ENCODE assay signal across 15 cellular contexts in the genomic region with DNA sequence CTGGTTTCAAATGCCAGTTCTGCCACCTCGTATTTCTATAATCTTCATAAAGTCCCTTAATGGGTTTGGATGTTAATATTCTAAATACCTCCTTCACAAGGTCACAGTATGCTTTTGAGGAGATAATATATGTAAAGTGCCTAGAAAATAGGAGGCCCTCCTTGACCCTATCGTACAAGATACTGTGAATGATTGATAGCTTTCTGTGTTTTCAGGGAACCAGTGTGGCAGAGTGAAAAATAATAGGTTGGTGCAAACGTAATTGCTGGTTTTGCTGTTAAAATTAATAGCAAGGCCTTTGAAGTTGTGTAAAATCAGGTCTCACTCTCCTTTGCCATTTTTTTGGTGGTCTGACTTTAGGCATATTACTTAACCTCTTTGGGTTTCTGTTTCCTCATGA.
DNase-seq lines count a peak whose midpoint lies in the region; ATAC-seq, FAIRE-seq and TF ChIP-seq lines count a peak whose summit lies in the region.
"Had no signal": no experiment of that assay in that cellular context is flagged by ENCODE, and none has a peak within 500 bp of the region (broad histone marks: within the 10 kb centered on the region; RNA-seq: fewer than 3 reads in every experiment).

No MANE protein-coding gene starts in this region.

- no peak for ATAC-seq in K562
- ATAC-seq: HCT116 had no signal

- 2% methylated on average over 3 of the region's 3 CpGs for WGBS in K562 (ENCODE audit: insufficient coverage, low coverage, missing lambda C conversion rate)

- TF ChIP-seq POLR2A in K562 (conservative IDR thresholded peaks at IDR 0.05) = no peak

- no peak for TF ChIP-seq CTCF in HEK293 (tag by site-specific recombination; IDR thresholded peaks at IDR 0.05)
- no peak for TF ChIP-seq CTCF in K562 (IDR thresholded peaks at IDR 0.05 in 2 of 3, conservative IDR thresholded peaks at IDR 0.05 in 1 of 3; ENCODE audit: insufficient read depth in 2 of 3, low read depth in 1 of 3, low read length in 3 of 3)

- H3K9me3 ChIP-seq in HEK293 (ENCODE audit: control insufficient read depth, insufficient read depth, low read depth, low read length) = no peaks in the 10 kb centered on the region
- no peaks in the 10 kb centered on the region for H3K9me3 ChIP-seq in K562 (replicated peaks; ENCODE audit: control insufficient read depth, insufficient read depth, low read depth, low read length)
- H3K9me3 ChIP-seq: BE2C had no signal

- H4K20me1 ChIP-seq in K562 (replicated peaks; ENCODE audit: control insufficient read depth, insufficient read depth, low read length) = no peaks in the 10 kb centered on the region

- intact Hi-C loops in K562 (cut with micrococcal nuclease) = no loop called here

- no peak overlapping the region for H3K4me3 ChIP-seq in HEK293 (ENCODE audit: low read depth, low read length)
- no peak overlapping the region for H3K4me3 ChIP-seq in K562

- H2AFZ ChIP-seq in K562 (ENCODE audit: low read depth, low read length) = no peak overlapping the region

- TF ChIP-seq EP300 in K562 (IDR thresholded peaks at IDR 0.05; ENCODE audit: low read length) = no peak

- CTCF ChIA-PET in HEK293 (lab: Yijun Ruan, JAX) = interaction anchor here (0.6 kb wide), 1 partner anchor 10 kb away, joined by 5 read pairs; no protein-coding TSS in a partner anchor
- CTCF ChIA-PET in K562 (lab: Yijun Ruan, JAX; ENCODE audit: low intra/inter-chr PET ratio) = no interaction called here

- H3K27me3 ChIP-seq in K562 (ENCODE audit: control insufficient read depth in 2 of 2, insufficient read depth in 2 of 2, low read length in 2 of 2) = no peaks in the 10 kb centered on the region
- H3K27me3 ChIP-seq: BE2C had no signal

- BruUV-seq in K562 (replicated peaks; lab: Mats Ljungman, UMichigan) = no TSS peak

- H3K4me1 ChIP-seq in HEK293 (ENCODE audit: control insufficient read depth, insufficient read depth, low read length) (no peaks in the 10 kb centered on the region), K562 (replicated peaks in 1 of 2; ENCODE audit: control insufficient read depth in 2 of 2, insufficient read depth in 2 of 2, low read length in 2 of 2) (no peaks in the 10 kb centered on the region)
- H3K4me1 ChIP-seq: BE2C had no signal

- no peaks in the 10 kb centered on the region for H3K36me3 ChIP-seq in HEK293 (ENCODE audit: control insufficient read depth in 2 of 2, insufficient read depth in 1 of 2, low read length in 2 of 2)
- H3K36me3 ChIP-seq in K562 (ENCODE audit: control insufficient read depth, insufficient read depth, low read length) = no peaks in the 10 kb centered on the region
- H3K36me3 ChIP-seq: BE2C had no signal

- H3K27ac ChIP-seq in HEK293 (ENCODE audit: extremely low read depth, low read depth, low read length) = no peak overlapping the region
- no peak overlapping the region for H3K27ac ChIP-seq in K562 (ENCODE audit: extremely low read depth, low read depth, low read length)
- H3K27ac ChIP-seq: C4-2B had no signal

- in situ Hi-C loops in K562 (cut with MboI) = no loop called here

- H3K9me1 ChIP-seq in K562 (ENCODE audit: control insufficient read depth, insufficient read depth, low read length) = no peaks in the 10 kb centered on the region

- no peak for TF ChIP-seq RAD21 in K562 (CRISPR knock-in tag; conservative IDR thresholded peaks at IDR 0.05 in 1 of 2, IDR thresholded peaks at IDR 0.05 in 1 of 2)

- DNase-seq in NCI-H1417 (lab: John Stamatoyannopoulos, UW) (peak in 2 of 3 experiments; percentile 43 to 92), NCI-H524 treated with DMSO at 0.1 percent for 48 hours (lab: John Stamatoyannopoulos, UW) (peak; percentile 73), K562 (ENCODE audit: extremely low read depth in 1 of 4, low spot score in 3 of 4) (no peak), activated gamma-delta T cell treated with Interleukin-2 at 50 U/mL for 16 hours (no peak), DMS153 treated with DMSO at 0.1 percent for 48 hours (lab: John Stamatoyannopoulos, UW; ENCODE audit: unreplicated experiment) (no peak), DMS153 (lab: John Stamatoyannopoulos, UW) (no peak)
- DNase-seq: BE2C; CD4-positive, alpha-beta memory T cell; DMS53; GF-D8 had no signal

- POLR2A ChIA-PET in HEK293 (lab: Yijun Ruan, JAX) (no interaction called here), K562 (lab: Yijun Ruan, JAX) (no interaction called here)

- FAIRE-seq in K562 (lab: Jason Lieb, UNC) = no peak
- FAIRE-seq: D721Med, H54 had no signal

- H3K9ac ChIP-seq in K562 (ENCODE audit: insufficient read depth in 1 of 2, low read depth in 2 of 2, low read length in 2 of 2) = no peak overlapping the region

- no peak overlapping the region for H3K4me2 ChIP-seq in K562 (ENCODE audit: insufficient read depth, low read length)

- H3K79me2 ChIP-seq in K562 (ENCODE audit: control insufficient read depth, insufficient read depth, low read length) = no peaks in the 10 kb centered on the region

TF ChIP-seq in HEK293, 187 proteins besides CTCF, POLR2A, EP300 and RAD21:
- TF ChIP-seq SP7 (tag by site-specific recombination; IDR thresholded peaks at IDR 0.05) (peak; percentile 74), EGR2 (tag by site-specific recombination; IDR thresholded peaks at IDR 0.05; ENCODE audit: low read depth) (no peak), ZBTB20 (tag by site-specific recombination; IDR thresholded peaks at IDR 0.05) (no peak), ZNF747 (tag by site-specific recombination; IDR thresholded peaks at IDR 0.05) (no peak), HOXC10 (CRISPR knock-in tag; IDR thresholded peaks at IDR 0.05) (no peak), ZNF121 (tag by site-specific recombination; IDR thresholded peaks at IDR 0.05) (no peak)
- TF ChIP-seq, protein P1, sequence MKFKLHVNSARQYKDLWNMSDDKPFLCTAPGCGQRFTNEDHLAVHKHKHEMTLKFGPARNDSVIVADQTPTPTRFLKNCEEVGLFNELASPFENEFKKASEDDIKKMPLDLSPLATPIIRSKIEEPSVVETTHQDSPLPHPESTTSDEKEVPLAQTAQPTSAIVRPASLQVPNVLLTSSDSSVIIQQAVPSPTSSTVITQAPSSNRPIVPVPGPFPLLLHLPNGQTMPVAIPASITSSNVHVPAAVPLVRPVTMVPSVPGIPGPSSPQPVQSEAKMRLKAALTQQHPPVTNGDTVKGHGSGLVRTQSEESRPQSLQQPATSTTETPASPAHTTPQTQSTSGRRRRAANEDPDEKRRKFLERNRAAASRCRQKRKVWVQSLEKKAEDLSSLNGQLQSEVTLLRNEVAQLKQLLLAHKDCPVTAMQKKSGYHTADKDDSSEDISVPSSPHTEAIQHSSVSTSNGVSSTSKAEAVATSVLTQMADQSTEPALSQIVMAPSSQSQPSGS (tag by site-specific recombination; IDR thresholded peaks at IDR 0.05; ENCODE audit: low read depth) = no peak
- TF ChIP-seq, protein P2, sequence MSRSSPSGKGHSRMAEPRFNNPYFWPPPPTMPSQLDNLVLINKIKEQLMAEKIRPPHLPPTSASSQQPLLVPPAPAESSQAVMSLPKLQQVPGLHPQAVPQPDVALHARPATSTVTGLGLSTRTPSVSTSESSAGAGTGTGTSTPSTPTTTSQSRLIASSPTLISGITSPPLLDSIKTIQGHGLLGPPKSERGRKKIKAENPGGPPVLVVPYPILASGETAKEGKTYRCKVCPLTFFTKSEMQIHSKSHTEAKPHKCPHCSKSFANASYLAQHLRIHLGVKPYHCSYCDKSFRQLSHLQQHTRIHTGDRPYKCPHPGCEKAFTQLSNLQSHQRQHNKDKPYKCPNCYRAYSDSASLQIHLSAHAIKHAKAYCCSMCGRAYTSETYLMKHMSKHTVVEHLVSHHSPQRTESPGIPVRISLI (tag by site-specific recombination; IDR thresholded peaks at IDR 0.05) = no peak
TF ChIP-seq in HEK293: peak in this region for 1.

TF ChIP-seq in K562, 482 proteins besides CTCF, POLR2A, EP300 and RAD21 (continues in another document):
- TF ChIP-seq, protein P3, sequence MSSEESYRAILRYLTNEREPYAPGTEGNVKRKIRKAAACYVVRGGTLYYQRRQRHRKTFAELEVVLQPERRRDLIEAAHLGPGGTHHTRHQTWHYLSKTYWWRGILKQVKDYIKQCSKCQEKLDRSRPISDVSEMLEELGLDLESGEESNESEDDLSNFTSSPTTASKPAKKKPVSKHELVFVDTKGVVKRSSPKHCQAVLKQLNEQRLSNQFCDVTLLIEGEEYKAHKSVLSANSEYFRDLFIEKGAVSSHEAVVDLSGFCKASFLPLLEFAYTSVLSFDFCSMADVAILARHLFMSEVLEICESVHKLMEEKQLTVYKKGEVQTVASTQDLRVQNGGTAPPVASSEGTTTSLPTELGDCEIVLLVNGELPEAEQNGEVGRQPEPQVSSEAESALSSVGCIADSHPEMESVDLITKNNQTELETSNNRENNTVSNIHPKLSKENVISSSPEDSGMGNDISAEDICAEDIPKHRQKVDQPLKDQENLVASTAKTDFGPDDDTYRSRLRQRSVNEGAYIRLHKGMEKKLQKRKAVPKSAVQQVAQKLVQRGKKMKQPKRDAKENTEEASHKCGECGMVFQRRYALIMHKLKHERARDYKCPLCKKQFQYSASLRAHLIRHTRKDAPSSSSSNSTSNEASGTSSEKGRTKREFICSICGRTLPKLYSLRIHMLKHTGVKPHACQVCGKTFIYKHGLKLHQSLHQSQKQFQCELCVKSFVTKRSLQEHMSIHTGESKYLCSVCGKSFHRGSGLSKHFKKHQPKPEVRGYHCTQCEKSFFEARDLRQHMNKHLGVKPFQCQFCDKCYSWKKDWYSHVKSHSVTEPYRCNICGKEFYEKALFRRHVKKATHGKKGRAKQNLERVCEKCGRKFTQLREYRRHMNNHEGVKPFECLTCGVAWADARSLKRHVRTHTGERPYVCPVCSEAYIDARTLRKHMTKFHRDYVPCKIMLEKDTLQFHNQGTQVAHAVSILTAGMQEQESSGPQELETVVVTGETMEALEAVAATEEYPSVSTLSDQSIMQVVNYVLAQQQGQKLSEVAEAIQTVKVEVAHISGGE (CRISPR knock-in tag; IDR thresholded peaks at IDR 0.05) = no peak
- no peak for TF ChIP-seq MTA1 (IDR thresholded peaks at IDR 0.05; ENCODE audit: borderline replicate concordance)

Comparison
In these comparisons a context has a peak if more than half of its experiments do, and no peak if none do; other contexts are left out.
1. DNase-seq: peak in NCI-H1417 (2 of 3) and NCI-H524 treated with DMSO at 0.1 percent for 48 hours (single experiment); none in K562 (0 of 4), activated gamma-delta T cell treated with Interleukin-2 at 50 U/mL for 16 hours (single experiment), DMS153 treated with DMSO at 0.1 percent for 48 hours (single experiment) and DMS153 (single experiment).